ENCODE assay signal across 19 cellular contexts in genomic region chr4:174940002-174940401, GRCh38. TPM values are rescaled to one million over a fixed set of nuclear protein-coding genes. Genes with fewer than 3 reads are reported as not detected.
A peak's percentile ranks its signal among the peaks of the same experiment; 100 is the strongest.
DNase-seq lines count a peak whose midpoint lies in the region; ATAC-seq and TF ChIP-seq lines count a peak whose summit lies in the region.
"Had no signal": no experiment of that assay in that cellular context is flagged by ENCODE, and none has a peak within 500 bp of the region (broad histone marks: within the 10 kb centered on the region; RNA-seq: fewer than 3 reads in every experiment).

No MANE protein-coding gene starts in this region.

- peaks cover 36% of the 10 kb centered on the region for H3F3A ChIP-seq in SU-DHL-6 (ENCODE audit: insufficient read depth)

- no peak overlapping the region for H2AFZ ChIP-seq in SU-DHL-6 (ENCODE audit: low read depth, low read length, severe bottlenecking)
- H2AFZ ChIP-seq: GM23338 had no signal

- H3K79me2 ChIP-seq in SU-DHL-6 (ENCODE audit: insufficient read depth, low read length) = no peaks in the 10 kb centered on the region

- ATAC-seq in GM18520 (IDR thresholded peaks at IDR 0.05; ENCODE audit: unreplicated experiment) = peak; percentile 77
- peak; percentile 80 for ATAC-seq in HG03175 (IDR thresholded peaks at IDR 0.05; ENCODE audit: unreplicated experiment)
- no peak for ATAC-seq in HG02938 (IDR thresholded peaks at IDR 0.05; ENCODE audit: unreplicated experiment)
- ATAC-seq: CD8-positive, alpha-beta T cell; GM23338; HCT116 had no signal

- H3K36me3 Mint-ChIP-seq in glutamatergic neuron (ENCODE audit: unreplicated experiment) = no peaks in the 10 kb centered on the region
- H3K36me3 Mint-ChIP-seq: CD4-positive, CD25-positive, alpha-beta regulatory T cell; CD8-positive, alpha-beta T cell had no signal

- H3K4me1 Mint-ChIP-seq in glutamatergic neuron (ENCODE audit: low read depth, unreplicated experiment) = no peaks in the 10 kb centered on the region
- H3K4me1 Mint-ChIP-seq: CD4-positive, CD25-positive, alpha-beta regulatory T cell; GM23338 had no signal

- 0 out of 2 replicates have a peak, but pooled peaks cover 6% of the 10 kb centered on the region for H3K36me3 ChIP-seq in SU-DHL-6 (ENCODE audit: low read length)

- no peaks in the 10 kb centered on the region for H3K9me3 Mint-ChIP-seq in glutamatergic neuron (ENCODE audit: unreplicated experiment)

- no peak overlapping the region for H3K27ac Mint-ChIP-seq in glutamatergic neuron (ENCODE audit: unreplicated experiment)
- H3K27ac Mint-ChIP-seq: CD4-positive, CD25-positive, alpha-beta regulatory T cell; CD8-positive, alpha-beta T cell; GM23338; H9 had no signal

- no peak overlapping the region for H3K4me3 Mint-ChIP-seq in glutamatergic neuron (ENCODE audit: unreplicated experiment)
- H3K4me3 Mint-ChIP-seq: CD4-positive, CD25-positive, alpha-beta regulatory T cell; CD8-positive, alpha-beta T cell; GM23338; H9 had no signal

- H3K4me2 ChIP-seq in SU-DHL-6 (ENCODE audit: low read depth, low read length, poor library complexity, severe bottlenecking) = peak overlapping the region; percentile 72
- H3K4me2 ChIP-seq: GM23338 had no signal

- no peak for DNase-seq in glutamatergic neuron
- DNase-seq in activated CD8-positive, alpha-beta memory T cell treated with anti-CD3 and anti-CD28 coated beads, Interleukin-2, amount 50 U/mL, for 4 hours = no peak
- DNase-seq in activated T-cell treated with anti-CD3 and anti-CD28 coated beads, Interleukin-2, amount 50 U/mL, for 1 hour = no peak
- DNase-seq: Caco-2; CD4-positive, CD25-positive, alpha-beta regulatory T cell; CD8-positive, alpha-beta T cell; DMS153; DND-41; H9 had no signal

- H3K27ac ChIP-seq in SU-DHL-6 (ENCODE audit: low read depth, low read length) = peak overlapping the region; percentile 100
- H3K27ac ChIP-seq: C4-2B had no signal

- TF ChIP-seq CTCF in SU-DHL-6 (IDR thresholded peaks at IDR 0.05; ENCODE audit: insufficient read depth, low read length, poor library complexity, severe bottlenecking) = no peak
- TF ChIP-seq CTCF in glutamatergic neuron (IDR thresholded peaks at IDR 0.05; ENCODE audit: partially characterized antibody, unreplicated experiment) = no peak

- no peaks in the 10 kb centered on the region for H3K27me3 ChIP-seq in SU-DHL-6 (ENCODE audit: low read length)

- H3K4me3 ChIP-seq in SU-DHL-6 (ENCODE audit: insufficient read depth, low read length, poor library complexity, severe bottlenecking) = no peak overlapping the region
- H3K4me3 ChIP-seq: GM23338 had no signal

- H3K9ac ChIP-seq in SU-DHL-6 (ENCODE audit: low read length) = peak overlapping the region; percentile 43

- no peaks in the 10 kb centered on the region for H3K27me3 Mint-ChIP-seq in glutamatergic neuron (ENCODE audit: unreplicated experiment)
- H3K27me3 Mint-ChIP-seq: CD4-positive, CD25-positive, alpha-beta regulatory T cell had no signal

- peaks cover 15% of the 10 kb centered on the region; the same call in 1 of the 2 replicates for H3K9me3 ChIP-seq in SU-DHL-6 (ENCODE audit: insufficient read depth, low read length)
- H3K9me3 ChIP-seq: Caco-2 had no signal

- H4K20me1 ChIP-seq in SU-DHL-6 (ENCODE audit: low read depth, low read length) = no peaks in the 10 kb centered on the region

- no peaks in the 10 kb centered on the region for H3K9me2 ChIP-seq in SU-DHL-6 (replicated peaks; ENCODE audit: insufficient read depth, low read length)

RNA-seq across cellular contexts. Expression of gene ADAM29, which starts 21.8 kb away (rescaled TPM):
- total RNA-seq in glutamatergic neuron (ENCODE audit: unreplicated experiment) = not detected
- total RNA-seq: A172; A673; Caco-2; CD4-positive, CD25-positive, alpha-beta regulatory T cell; CD8-positive, alpha-beta T cell; GM23338; H4; H9 had no signal
